ENCODE assay signal across 9 cellular contexts in the genomic region with DNA sequence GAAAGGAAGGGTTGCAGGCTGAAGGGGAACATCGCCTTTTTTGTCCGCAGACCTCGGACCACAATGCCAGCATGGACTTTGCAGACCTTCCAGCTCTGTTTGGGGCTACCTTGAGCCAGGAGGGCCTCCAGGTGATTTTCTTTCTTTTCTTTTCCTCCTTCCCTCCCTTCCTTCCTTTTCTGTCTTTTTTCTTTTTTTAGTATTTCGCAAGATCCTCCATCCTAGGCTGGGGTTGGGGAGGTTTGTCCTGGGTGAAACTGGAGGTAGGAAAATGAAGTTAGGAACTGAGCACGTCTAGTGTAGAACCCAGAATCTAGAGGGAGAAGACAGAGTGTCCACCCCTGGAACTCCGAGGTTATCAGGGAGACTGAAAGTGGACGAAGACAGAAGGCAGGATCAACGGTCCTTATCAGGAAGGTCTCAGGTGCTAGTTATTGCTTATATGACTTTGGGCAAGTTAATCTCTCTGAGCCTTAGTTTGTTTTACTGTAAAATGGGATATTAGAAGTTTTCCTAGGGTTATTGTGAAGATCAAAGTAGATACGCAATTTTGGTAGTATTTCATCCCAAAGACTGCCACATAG. TPM values are rescaled to one million over a fixed set of nuclear protein-coding genes. Genes with fewer than 3 reads are reported as not detected.
DNase-seq lines count a peak whose midpoint lies in the region; ATAC-seq lines count a peak whose summit lies in the region.
"Had no signal": no experiment of that assay in that cellular context is flagged by ENCODE, and none has a peak within 500 bp of the region (broad histone marks: within the 10 kb centered on the region; RNA-seq: fewer than 3 reads in every experiment).

No MANE protein-coding gene starts in this region.

- peak overlapping the region; percentile 92 for H3K27ac Mint-ChIP-seq in activated CD4-positive, alpha-beta T cell treated with anti-CD3 and anti-CD28 coated beads, Interleukin-2, amount 10 ng/mL, durations not matched to agents 24 days and 14 days

- intact Hi-C loops in activated CD4-positive, alpha-beta T cell treated with anti-CD3 and anti-CD28 coated beads, Interleukin-2, amount 10 ng/mL, durations not matched to agents 24 days and 14 days (cut with micrococcal nuclease), result loop anchor here (2.0 to 10.0 kb wide), 3 partner anchors 38 to 576 kb away; a partner anchor contains a TSS
- intact Hi-C loops in sciatic nerve (cut with DNase I), result no loop called here

- H3K27me3 ChIP-seq in layer of hippocampus (ENCODE audit: control insufficient read depth, insufficient read depth, low read length), result no peaks in the 10 kb centered on the region

- H3K27ac ChIP-seq in angular gyrus (ENCODE audit: low read depth, low read length) (peak overlapping the region; percentile 96), layer of hippocampus (ENCODE audit: low read depth, low read length) (peak overlapping the region; percentile 96), temporal lobe (ENCODE audit: low read depth, low read length) (peak overlapping the region; percentile 96)

- no peak for DNase-seq in activated CD4-positive, alpha-beta T cell treated with anti-CD3 and anti-CD28 coated beads, Interleukin-2, amount 10 ng/mL, durations not matched to agents 24 days and 14 days
- no peak for DNase-seq in activated CD4-positive, alpha-beta T cell treated with anti-CD3 and anti-CD28 coated beads for 4 hours
- no peak for DNase-seq in kidney glomerular epithelial cell (lab: John Stamatoyannopoulos, UW)
- DNase-seq in sciatic nerve (ENCODE audit: low spot score), result no peak
- no peak for DNase-seq in HT-29 (ENCODE audit: low spot score)

- no peak for ATAC-seq in sciatic nerve

- peaks cover 58% of the 10 kb centered on the region for H3K4me1 Mint-ChIP-seq in activated CD4-positive, alpha-beta T cell treated with anti-CD3 and anti-CD28 coated beads, Interleukin-2, amount 10 ng/mL, durations not matched to agents 24 days and 14 days

- no peaks in the 10 kb centered on the region for H3K9me3 Mint-ChIP-seq in activated CD4-positive, alpha-beta T cell treated with anti-CD3 and anti-CD28 coated beads, Interleukin-2, amount 10 ng/mL, durations not matched to agents 24 days and 14 days

- peaks cover 79% of the 10 kb centered on the region for H3K36me3 Mint-ChIP-seq in activated CD4-positive, alpha-beta T cell treated with anti-CD3 and anti-CD28 coated beads, Interleukin-2, amount 10 ng/mL, durations not matched to agents 24 days and 14 days (ENCODE audit: low read depth)

- peak overlapping the region; percentile 95 for H3K4me3 Mint-ChIP-seq in activated CD4-positive, alpha-beta T cell treated with anti-CD3 and anti-CD28 coated beads, Interleukin-2, amount 10 ng/mL, durations not matched to agents 24 days and 14 days

- H3K27me3 Mint-ChIP-seq in activated CD4-positive, alpha-beta T cell treated with anti-CD3 and anti-CD28 coated beads, Interleukin-2, amount 10 ng/mL, durations not matched to agents 24 days and 14 days, result no peaks in the 10 kb centered on the region

RNA-seq across cellular contexts. Expression of a gene that starts 1.1 kb away (rescaled TPM):
- total RNA-seq in activated CD4-positive, alpha-beta T cell treated with anti-CD3 and anti-CD28 coated beads, Interleukin-2, amount 10 ng/mL, durations not matched to agents 24 days and 14 days, result 119 and 125 TPM in 2 replicates
- total RNA-seq in temporal lobe, result 12.8 TPM
- 76.5 TPM for total RNA-seq in sciatic nerve
- total RNA-seq in HT-29 (2014; rRNA removed; shearing (Covaris generic)), result 51.1 and 62.9 TPM in 2 replicates

RNA-seq across cellular contexts. Expression of a gene that starts 1.3 kb away (rescaled TPM):
- total RNA-seq in activated CD4-positive, alpha-beta T cell treated with anti-CD3 and anti-CD28 coated beads, Interleukin-2, amount 10 ng/mL, durations not matched to agents 24 days and 14 days, result 104 and 106 TPM in 2 replicates
- total RNA-seq in temporal lobe, result 41.8 TPM
- 28.3 TPM for total RNA-seq in sciatic nerve
- 58.8 and 83.6 TPM in 2 replicates for total RNA-seq in HT-29 (2014; rRNA removed; shearing (Covaris generic))

RNA-seq across cellular contexts. Expression of a gene that starts 7.2 kb away (rescaled TPM):
- total RNA-seq in activated CD4-positive, alpha-beta T cell treated with anti-CD3 and anti-CD28 coated beads, Interleukin-2, amount 10 ng/mL, durations not matched to agents 24 days and 14 days, result 1,471 and 1,473 TPM in 2 replicates
- total RNA-seq in temporal lobe (69.3 TPM), sciatic nerve (234 TPM)
- 2,317 and 2,656 TPM in 2 replicates for total RNA-seq in HT-29 (2014; rRNA removed; shearing (Covaris generic))

RNA-seq across cellular contexts. Expression of a gene that starts 9.0 kb away (rescaled TPM):
- total RNA-seq in activated CD4-positive, alpha-beta T cell treated with anti-CD3 and anti-CD28 coated beads, Interleukin-2, amount 10 ng/mL, durations not matched to agents 24 days and 14 days, result not detected in 2 replicates
- not detected for total RNA-seq in temporal lobe
- total RNA-seq in sciatic nerve, result not detected
- total RNA-seq in HT-29 (2014; rRNA removed; shearing (Covaris generic)), result not detected in 2 replicates
- total RNA-seq: dermis microvascular lymphatic vessel endothelial cell had no signal

RNA-seq across cellular contexts. Expression of a gene that starts 9.8 kb away (rescaled TPM):
- 45.3 and 51.0 TPM in 2 replicates for total RNA-seq in activated CD4-positive, alpha-beta T cell treated with anti-CD3 and anti-CD28 coated beads, Interleukin-2, amount 10 ng/mL, durations not matched to agents 24 days and 14 days
- total RNA-seq in temporal lobe (0.74 TPM), sciatic nerve (5.1 TPM)
- total RNA-seq in HT-29 (2014; rRNA removed; shearing (Covaris generic)), result 2.8 and 4.7 TPM in 2 replicates
